In the genomic region with DNA sequence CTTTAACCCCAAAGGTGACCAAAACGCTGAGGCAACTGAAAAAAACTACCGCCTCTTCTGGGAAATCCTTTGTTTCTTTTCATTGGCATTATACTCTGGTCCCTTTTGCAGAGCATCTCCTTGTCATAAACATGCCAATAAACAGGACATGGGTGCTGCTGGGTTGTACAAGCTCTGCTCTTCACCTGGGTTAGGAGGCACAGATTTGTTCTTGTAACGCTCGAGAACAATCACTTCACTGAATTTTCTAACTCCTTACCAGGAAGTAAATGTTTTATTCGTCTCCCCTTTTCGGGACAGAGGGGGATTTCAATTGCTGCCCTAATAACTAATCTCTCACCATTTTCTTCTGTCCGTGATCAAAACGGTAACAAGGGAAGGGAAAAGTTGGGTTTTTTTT, we compare ENCODE assay signal across 8 cellular contexts. TPM values are rescaled to one million over a fixed set of nuclear protein-coding genes. Genes with fewer than 3 reads are reported as not detected.
DNase-seq lines count a peak whose midpoint lies in the region; ATAC-seq and TF ChIP-seq lines count a peak whose summit lies in the region.

No MANE protein-coding gene starts in this region.

- CTCF ChIA-PET in RWPE1 (lab: Yijun Ruan, JAX): no interaction called here

- H3K9me3 ChIP-seq in GM23248 (ENCODE audit: low read depth): no peaks in the 10 kb centered on the region
- H3K9me3 ChIP-seq in gastrocnemius medialis: no peaks in the 10 kb centered on the region

- no peak for TF ChIP-seq CTCF in RWPE1 (conservative IDR thresholded peaks at IDR 0.05; ENCODE audit: low read depth)
- TF ChIP-seq CTCF in fibroblast of pulmonary artery (IDR thresholded peaks at IDR 0.05; ENCODE audit: low read length, missing control alignments): no peak
- no peak for TF ChIP-seq CTCF in gastrocnemius medialis (IDR thresholded peaks at IDR 0.05 in 4 of 5, conservative IDR thresholded peaks at IDR 0.05 in 1 of 5)

- peak overlapping the region; percentile 99 for H3K4me2 ChIP-seq in GM23248 (ENCODE audit: unreplicated experiment)

- no peak for ATAC-seq in gastrocnemius medialis
- ATAC-seq in activated CD4-positive, CD25-positive, alpha-beta regulatory T cell treated with anti-CD3 and anti-CD28 coated beads, Interleukin-2, amount 50 U/mL, for 24 hours: no peak

- TF ChIP-seq POLR2A in gastrocnemius medialis (IDR thresholded peaks at IDR 0.05): no peak

- DNase-seq in GM23248 (peak; percentile 18), RWPE1 (ENCODE audit: low spot score) (peak; percentile 6), fibroblast of pulmonary artery (ENCODE audit: low read depth) (no peak), gastrocnemius medialis (no peak), LoVo (ENCODE audit: low spot score) (no peak)
- DNase-seq in stimulated activated CD4-positive, alpha-beta T cell treated with anti-CD3 and anti-CD28 coated beads, Interleukin-2, amount 100 ng/mL, for 24 hours: no peak
- no peak for DNase-seq in stimulated activated CD4-positive, alpha-beta T cell treated with anti-CD3 and anti-CD28 coated beads, Interleukin-1b, Interleukin-23, amount 100 ng/mL, for 48 hours

- no peak overlapping the region for H3K27ac ChIP-seq in GM23248
- H3K27ac ChIP-seq in RWPE1: no peak overlapping the region
- no peak overlapping the region for H3K27ac ChIP-seq in gastrocnemius medialis

- H3K4me1 ChIP-seq in GM23248 (ENCODE audit: insufficient read depth) (0 out of 2 replicates have a peak, but pooled peaks cover 3% of the 10 kb centered on the region), gastrocnemius medialis (peaks cover 8 to 16% of the 10 kb centered on the region in 2 donors)

- H3K4me3 ChIP-seq in GM23248: peak overlapping the region; percentile 89
- H3K4me3 ChIP-seq in fibroblast of pulmonary artery (replicated peaks; ENCODE audit: low read depth, low read length): peak overlapping the region; percentile 67
- H3K4me3 ChIP-seq in gastrocnemius medialis: peak overlapping the region; percentile 60 to 71 (median 62)

- H3K9me2 ChIP-seq in GM23248 (ENCODE audit: insufficient read depth): no peaks in the 10 kb centered on the region

- peak overlapping the region; percentile 95 for H2AFZ ChIP-seq in GM23248

- no peaks in the 10 kb centered on the region for H4K20me1 ChIP-seq in GM23248 (ENCODE audit: insufficient read depth)

- POLR2A ChIA-PET in RWPE1 (lab: Yijun Ruan, JAX; ENCODE audit: low non-redundant PET): no interaction called here

- H3K27me3 ChIP-seq in GM23248 (replicated peaks; ENCODE audit: insufficient read depth): peaks cover 29% of the 10 kb centered on the region
- H3K27me3 ChIP-seq in gastrocnemius medialis: peaks cover 25 to 34% (median 29%) of the 10 kb centered on the region in 3 donors

- 10 to 12% methylated on average over 8 of the region's 8 CpGs for WGBS in GM23248 (ENCODE audit: low coverage in 1 of 2, low lambda C conversion rate in 2 of 2, missing lambda C conversion rate in 2 of 2), 2 experiments

- intact Hi-C loops in gastrocnemius medialis (cut with DNase I; ENCODE audit: low total_unique reads): no loop called here

- H3F3A ChIP-seq in GM23248 (ENCODE audit: insufficient read depth): no peaks in the 10 kb centered on the region

- in situ Hi-C loops in GM23248 (cut with MboI): no loop called here
- in situ Hi-C loops in gastrocnemius medialis (cut with MboI; ENCODE audit: low sequenced_read_pairs in 4 of 4): no loop called here

- H3K79me2 ChIP-seq in GM23248 (ENCODE audit: insufficient read depth): no peaks in the 10 kb centered on the region

- H3K9ac ChIP-seq in GM23248: peak overlapping the region; percentile 52

- H3K36me3 ChIP-seq in GM23248 (ENCODE audit: low read depth): no peaks in the 10 kb centered on the region
- no peaks in the 10 kb centered on the region for H3K36me3 ChIP-seq in gastrocnemius medialis

RNA-seq across cellular contexts. Expression of a gene that starts 1.3 kb away (rescaled TPM):
- under 0.01 TPM in 1 of 2 replicates, not detected in the other for total RNA-seq in GM23248 (2014; rRNA removed; shearing (Covaris generic))
- polyA plus RNA-seq in GM23248 (2016; fragmentation: Nextera tagmentation; extraction: Ambion mirVana): not detected in 2 replicates
- under 1 TPM in 3 of 4 donors, not detected in 1; 0.07 to 0.33 (median 0.10) TPM for total RNA-seq in gastrocnemius medialis

Comparison
In these comparisons a context has a peak if more than half of its experiments do, and no peak if none do; other contexts are left out.
1. DNase-seq: peak in GM23248 (single experiment) and RWPE1 (single experiment); none in fibroblast of pulmonary artery (single experiment), gastrocnemius medialis (0 of 2), stimulated activated CD4-positive, alpha-beta T cell treated with anti-CD3 and anti-CD28 coated beads, Interleukin-2, amount 100 ng/mL, for 24 hours (0 of 2), stimulated activated CD4-positive, alpha-beta T cell treated with anti-CD3 and anti-CD28 coated beads, Interleukin-1b, Interleukin-23, amount 100 ng/mL, for 48 hours (single experiment) and LoVo (single experiment).
2. Peak in every context shown above with its lines, with median percentiles within 50 percentile points of each other: H3K4me3 ChIP-seq.